Comparison of ENCODE assay signal across 8 cellular contexts in the genomic region with DNA sequence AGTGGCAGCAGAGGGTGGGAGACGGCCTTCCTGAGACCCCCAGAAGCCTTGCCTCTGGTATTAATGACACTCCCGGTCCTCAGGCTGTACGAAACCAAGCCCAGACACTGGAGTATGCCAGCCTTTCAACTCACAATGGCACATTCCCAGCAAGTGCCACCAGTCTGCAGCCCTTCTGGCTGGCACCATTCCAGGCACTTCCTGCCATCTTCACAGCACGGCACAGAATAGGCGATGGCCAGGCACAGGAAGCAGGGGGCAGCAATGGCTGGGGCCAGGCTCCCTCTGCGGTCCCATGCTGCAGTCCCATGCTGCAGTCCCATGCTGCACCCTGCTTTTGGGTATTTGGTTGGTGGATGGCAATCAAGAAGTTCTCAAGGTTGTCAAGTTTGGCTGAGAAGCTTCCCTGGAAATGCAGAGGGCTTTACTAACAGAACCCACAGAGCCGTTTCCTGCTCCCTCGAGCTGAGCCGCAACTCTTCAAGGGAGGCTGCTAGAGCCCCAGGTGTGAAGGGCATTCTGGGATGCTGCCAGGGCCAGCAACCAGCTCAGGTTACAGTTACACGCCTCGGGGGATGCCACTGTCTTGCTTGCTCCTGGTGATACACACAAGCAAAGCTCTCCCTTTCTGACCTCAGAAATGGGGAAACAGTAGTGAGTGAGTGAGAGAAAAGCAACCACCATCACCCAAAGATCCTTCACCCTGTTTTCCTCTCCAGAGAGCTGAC. TPM values are rescaled to one million over a fixed set of nuclear protein-coding genes. Genes with fewer than 3 reads are reported as not detected.
DNase-seq lines count a peak whose midpoint lies in the region; TF ChIP-seq lines count a peak whose summit lies in the region.
"Had no signal": no experiment of that assay in that cellular context is flagged by ENCODE, and none has a peak within 500 bp of the region (broad histone marks: within the 10 kb centered on the region; RNA-seq: fewer than 3 reads in every experiment).

No MANE protein-coding gene starts in this region.

- H3K36me3 ChIP-seq in Caco-2 (ENCODE audit: control insufficient read depth, insufficient read depth, low read length) (no peaks in the 10 kb centered on the region), tibial artery (no peaks in the 10 kb centered on the region)
- H3K36me3 ChIP-seq: upper lobe of left lung had no signal

- H3K27ac ChIP-seq in tibial artery, result no peak overlapping the region
- H3K27ac ChIP-seq: upper lobe of left lung had no signal

- intact Hi-C loops in MCF 10A (cut with micrococcal nuclease) (no loop called here), Caco-2 (cut with micrococcal nuclease; ENCODE audit: unreplicated experiment) (no loop called here), tibial artery (cut with DNase I; ENCODE audit: low total_unique reads) (no loop called here)

- CTCF ChIA-PET in MCF 10A (lab: Yijun Ruan, JAX) (interaction anchor here (0.8 to 2.0 kb wide), 6 partner anchors 11 to 173 kb away, joined by 3 to 8 read pairs (median 3); a partner anchor contains a TSS), Caco-2 (lab: Charles Lee) (interaction anchor here (1.9 kb wide), 1 partner anchor 46 kb away, joined by 4 read pairs; no protein-coding TSS in a partner anchor)

- H3K27me3 Mint-ChIP-seq in MCF 10A (ENCODE audit: insufficient read depth, unreplicated experiment) (no peaks in the 10 kb centered on the region), osteocyte (ENCODE audit: unreplicated experiment) (no peaks in the 10 kb centered on the region), Caco-2 (ENCODE audit: insufficient read depth, unreplicated experiment) (no peaks in the 10 kb centered on the region)

- H3K9me3 Mint-ChIP-seq in MCF 10A (ENCODE audit: unreplicated experiment) (no peaks in the 10 kb centered on the region), osteocyte (ENCODE audit: unreplicated experiment) (no peaks in the 10 kb centered on the region), Caco-2 (ENCODE audit: unreplicated experiment) (no peaks in the 10 kb centered on the region)

- peaks cover 4% of the 10 kb centered on the region; the same call in 1 of the 2 replicates for H3K4me1 ChIP-seq in Caco-2
- peaks cover 0 to 30% (median 0%) of the 10 kb centered on the region in 4 donors for H3K4me1 ChIP-seq in tibial artery

- DNase-seq in HPDE6-E6E7 (ENCODE audit: extremely low spot score) (peak; percentile 66), NCI-H2081 treated with DMSO at 0.1 percent for 48 hours (lab: John Stamatoyannopoulos, UW) (peak; percentile 70), MCF 10A (ENCODE audit: unreplicated experiment) (peak; percentile 93), osteocyte (ENCODE audit: extremely low spot score, unreplicated experiment) (no peak), Caco-2 (no peak), tibial artery (no peak)
- DNase-seq in stimulated activated CD4-positive, alpha-beta T cell treated with anti-CD3 and anti-CD28 coated beads, Interleukin-4, amount 100 ng/mL, for 4 hours, result no peak

- no peaks in the 10 kb centered on the region for H3K27me3 ChIP-seq in Caco-2 (replicated peaks; ENCODE audit: control insufficient read depth, insufficient read depth, low read length)
- peaks cover 0 to 4% of the 10 kb centered on the region in 2 donors for H3K27me3 ChIP-seq in tibial artery
- H3K27me3 ChIP-seq: upper lobe of left lung had no signal

- POLR2A ChIA-PET in MCF 10A (lab: Yijun Ruan, JAX), result interaction anchor here (0.6 to 3.7 kb wide), 13 partner anchors 11 to 173 kb away, joined by 3 to 26 read pairs (median 5); a partner anchor contains a TSS
- POLR2A ChIA-PET in Caco-2 (lab: Charles Lee), result no interaction called here

- H3K4me1 Mint-ChIP-seq in MCF 10A (ENCODE audit: insufficient read depth, unreplicated experiment) (peaks cover 45% of the 10 kb centered on the region), osteocyte (ENCODE audit: unreplicated experiment) (peaks cover 69% of the 10 kb centered on the region), Caco-2 (ENCODE audit: low read depth, unreplicated experiment) (no peaks in the 10 kb centered on the region)

- H3K4me3 ChIP-seq in Caco-2 (ENCODE audit: low read depth, low read length) (no peak overlapping the region), tibial artery (no peak overlapping the region)
- H3K4me3 ChIP-seq: upper lobe of left lung had no signal

- TF ChIP-seq CTCF in MCF 10A (IDR thresholded peaks at IDR 0.05; ENCODE audit: unreplicated experiment) (no peak), osteocyte (IDR thresholded peaks at IDR 0.05) (peak; percentile 9), Caco-2 (IDR thresholded peaks at IDR 0.05; ENCODE audit: insufficient read depth in 1 of 2, low read depth in 1 of 2, low read length in 1 of 2, severe bottlenecking in 1 of 2, unreplicated experiment in 1 of 2) (no peak), tibial artery (IDR thresholded peaks at IDR 0.05) (no peak)

- H3K9me3 ChIP-seq in Caco-2 (no peaks in the 10 kb centered on the region), tibial artery (no peaks in the 10 kb centered on the region)
- H3K9me3 ChIP-seq: upper lobe of left lung had no signal

- H3K4me3 Mint-ChIP-seq in MCF 10A (ENCODE audit: unreplicated experiment) (no peak overlapping the region), osteocyte (ENCODE audit: unreplicated experiment) (no peak overlapping the region), Caco-2 (ENCODE audit: unreplicated experiment) (no peak overlapping the region)

- BruUV-seq in MCF 10A (replicated peaks; lab: Mats Ljungman, UMichigan), result no TSS peak
- no TSS peak for BruUV-seq in Caco-2 (replicated peaks; lab: Mats Ljungman, UMichigan)

- H3K36me3 Mint-ChIP-seq in MCF 10A (ENCODE audit: insufficient read depth, unreplicated experiment) (peaks cover 6% of the 10 kb centered on the region), osteocyte (ENCODE audit: unreplicated experiment) (no peaks in the 10 kb centered on the region), Caco-2 (ENCODE audit: insufficient read depth, unreplicated experiment) (no peaks in the 10 kb centered on the region)

- H3K27ac Mint-ChIP-seq in MCF 10A (ENCODE audit: low read depth, unreplicated experiment), result peak overlapping the region; percentile 54
- no peak overlapping the region for H3K27ac Mint-ChIP-seq in osteocyte (ENCODE audit: unreplicated experiment)
- no peak overlapping the region for H3K27ac Mint-ChIP-seq in Caco-2 (ENCODE audit: unreplicated experiment)

RNA-seq across cellular contexts. Expression of a gene that starts 23.8 kb away (rescaled TPM):
- total RNA-seq in MCF 10A (2022) (30.4 and 39.9 TPM in 2 replicates), osteocyte (41.7 and 45.0 TPM in 2 replicates), Caco-2 (2022) (14.1 and 17.3 TPM in 2 replicates)

RNA-seq across cellular contexts. Expression of a gene that starts 37.4 kb away (rescaled TPM):
- total RNA-seq in MCF 10A (2022) (23.3 and 27.7 TPM in 2 replicates), osteocyte (20.3 and 21.3 TPM in 2 replicates), Caco-2 (2022) (57.6 and 60.7 TPM in 2 replicates)

Comparison
In these comparisons a context has a peak if more than half of its experiments do, and no peak if none do; other contexts are left out.
1. DNase-seq: peak in HPDE6-E6E7 (single experiment), NCI-H2081 treated with DMSO at 0.1 percent for 48 hours (single experiment) and MCF 10A (single experiment); none in osteocyte (single experiment), Caco-2 (0 of 2), stimulated activated CD4-positive, alpha-beta T cell treated with anti-CD3 and anti-CD28 coated beads, Interleukin-4, amount 100 ng/mL, for 4 hours (0 of 2) and tibial artery (0 of 2).